12 cellular contexts compared by ENCODE assay signal in genomic region chr4:72970756-72971155, GRCh38.
"Had no signal": no experiment of that assay in that cellular context is flagged by ENCODE, and none has a peak within 500 bp of the region (broad histone marks: within the 10 kb centered on the region; RNA-seq: fewer than 3 reads in every experiment).

No MANE protein-coding gene starts in this region.

- H3K36me3 ChIP-seq: stomach had no signal

- H3K27ac Mint-ChIP-seq: activated CD4-positive, alpha-beta T cell treated with anti-CD3 and anti-CD28 coated beads, Interleukin-2, amount 10 ng/mL, durations not matched to agents 7 days and 5 days; activated naive CD4-positive, alpha-beta T cell treated with anti-CD3 and anti-CD28 coated beads for 36 hours; activated T-helper 17 cell treated with anti-CD3 and anti-CD28 coated beads, Interleukin-2, amount 50 U/mL, for 72 hours; T-helper 1 cell treated with Interleukin-12 subunit alpha and Interleukin-12 subunit beta and Interleukin-4 antibody, amounts not matched to agents 30 μg/mL and 1 μg/mL, for 36 hours had no signal

- H3K27ac ChIP-seq: stomach had no signal

- H3K27me3 ChIP-seq: stomach had no signal

- H3K4me1 Mint-ChIP-seq: activated T-helper 17 cell treated with anti-CD3 and anti-CD28 coated beads, Interleukin-2, amount 50 U/mL, for 72 hours; central memory CD8-positive, alpha-beta T cell had no signal

- ATAC-seq: activated T-helper 17 cell treated with anti-CD3 and anti-CD28 coated beads, Interleukin-2, amount 50 U/mL, for 72 hours had no signal

- H3K9me3 Mint-ChIP-seq: activated CD4-positive, alpha-beta T cell treated with anti-CD3 and anti-CD28 coated beads, Interleukin-2, amount 10 ng/mL, durations not matched to agents 7 days and 5 days; activated naive CD4-positive, alpha-beta T cell treated with anti-CD3 and anti-CD28 coated beads for 36 hours; activated T-helper 17 cell treated with anti-CD3 and anti-CD28 coated beads, Interleukin-2, amount 50 U/mL, for 72 hours; central memory CD8-positive, alpha-beta T cell; nephron; T-helper 1 cell treated with Interleukin-12 subunit alpha and Interleukin-12 subunit beta and Interleukin-4 antibody, amounts not matched to agents 30 μg/mL and 1 μg/mL, for 36 hours had no signal

- DNase-seq: activated CD4-positive, alpha-beta T cell treated with anti-CD3 and anti-CD28 coated beads, Interleukin-2, amount 10 ng/mL, durations not matched to agents 7 days and 5 days; activated CD4-positive, CD25-positive, alpha-beta regulatory T cell; activated naive CD4-positive, alpha-beta T cell treated with anti-CD3 and anti-CD28 coated beads for 36 hours; activated T-cell treated with anti-CD3 and anti-CD28 coated beads for 4 hours; effector memory CD4-positive, alpha-beta T cell; glutamatergic neuron; stimulated activated CD4-positive, alpha-beta T cell treated with anti-CD3 and anti-CD28 coated beads, Interleukin-4, amount 100 ng/mL, for 4 hours; stomach had no signal

- H3K9me3 ChIP-seq: stomach had no signal

- H3K4me3 ChIP-seq: stomach had no signal

- H3K4me3 Mint-ChIP-seq: activated CD4-positive, alpha-beta T cell treated with anti-CD3 and anti-CD28 coated beads, Interleukin-2, amount 10 ng/mL, durations not matched to agents 7 days and 5 days; activated naive CD4-positive, alpha-beta T cell treated with anti-CD3 and anti-CD28 coated beads for 36 hours; activated T-helper 17 cell treated with anti-CD3 and anti-CD28 coated beads, Interleukin-2, amount 50 U/mL, for 72 hours; central memory CD8-positive, alpha-beta T cell; nephron; T-helper 1 cell treated with Interleukin-12 subunit alpha and Interleukin-12 subunit beta and Interleukin-4 antibody, amounts not matched to agents 30 μg/mL and 1 μg/mL, for 36 hours had no signal
